Comparison of ENCODE assay signal across 17 cellular contexts in the genomic region with DNA sequence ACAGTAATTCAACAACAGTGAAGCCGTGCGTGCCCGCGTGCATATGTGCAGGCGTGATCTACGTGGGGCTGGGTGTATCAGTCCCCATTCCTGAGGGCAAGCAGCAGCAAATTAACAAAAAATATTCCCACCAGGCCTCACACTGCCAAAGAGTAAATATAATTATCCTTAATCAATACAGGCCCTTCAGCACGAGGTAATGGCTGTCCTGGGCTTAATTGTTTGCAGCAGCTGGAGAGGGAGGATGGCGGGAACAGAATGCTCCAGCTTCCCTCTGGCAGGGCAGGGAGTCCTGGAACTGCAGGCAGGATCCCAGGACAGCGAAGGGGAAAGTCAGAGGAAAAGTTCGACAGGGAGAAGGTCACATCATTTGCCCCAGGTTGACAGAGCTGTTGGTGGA.
DNase-seq lines count a peak whose midpoint lies in the region; ATAC-seq and TF ChIP-seq lines count a peak whose summit lies in the region.
"Had no signal": no experiment of that assay in that cellular context is flagged by ENCODE, and none has a peak within 500 bp of the region (broad histone marks: within the 10 kb centered on the region; RNA-seq: fewer than 3 reads in every experiment).

No MANE protein-coding gene starts in this region.

- peak overlapping the region; percentile 56 to 57 for H3K27ac ChIP-seq in right atrium auricular region
- H3K27ac ChIP-seq: SJCRH30 had no signal

- no peaks in the 10 kb centered on the region for H3K36me3 ChIP-seq in right atrium auricular region
- H3K36me3 ChIP-seq: MG63, SJCRH30 had no signal

- no peak for TF ChIP-seq CTCF in right atrium auricular region (IDR thresholded peaks at IDR 0.05)

- no peaks in the 10 kb centered on the region for H3K9me3 ChIP-seq in right atrium auricular region
- H3K9me3 ChIP-seq: MG63, SJCRH30 had no signal

- peaks cover 0 to 48% of the 10 kb centered on the region in 2 donors for H3K4me1 ChIP-seq in right atrium auricular region

- H3K27me3 ChIP-seq in right atrium auricular region = no peaks in the 10 kb centered on the region
- H3K27me3 ChIP-seq: MG63, SJCRH30 had no signal

- no peak for ATAC-seq in HG02852 (IDR thresholded peaks at IDR 0.05; ENCODE audit: unreplicated experiment)

- DNase-seq in NCI-H82 (lab: John Stamatoyannopoulos, UW) (peak; percentile 11), NCI-H82 treated with DMSO at 0.1 percent for 48 hours (lab: John Stamatoyannopoulos, UW; ENCODE audit: unreplicated experiment) (no peak), NCI-H1092 treated with DMSO at 0.1 percent for 48 hours (lab: John Stamatoyannopoulos, UW) (peak; percentile 71), NCI-H69 (lab: John Stamatoyannopoulos, UW) (peak; percentile 22), right atrium auricular region (ENCODE audit: low spot score) (no peak), NCI-H524 treated with DMSO at 0.1 percent for 48 hours (lab: John Stamatoyannopoulos, UW) (no peak)
- DNase-seq in stimulated activated naive CD4-positive, alpha-beta T cell treated with Interleukin-2 at 50 U/mL for 16 hours (lab: John Stamatoyannopoulos, UW) = no peak
- DNase-seq: C1 segment of cervical spinal cord; EL; IMR-90; Karpas-422; MG63; NCI-H446 treated with DMSO at 0.1 percent for 48 hours; NK-92 treated with Interleukin-12 subunit alpha and Interleukin-12 subunit beta, amount 100 ng/mL, for 24 hours; SJCRH30; T-helper 9 cell had no signal

- no peak overlapping the region for H3K4me3 ChIP-seq in right atrium auricular region
- H3K4me3 ChIP-seq: MG63, SJCRH30 had no signal

Comparison
In these comparisons a context has a peak if more than half of its experiments do, and no peak if none do; other contexts are left out.
1. DNase-seq: peak in NCI-H82 (single experiment), NCI-H1092 treated with DMSO at 0.1 percent for 48 hours (single experiment) and NCI-H69 (single experiment); none in NCI-H82 treated with DMSO at 0.1 percent for 48 hours (single experiment), right atrium auricular region (single experiment), stimulated activated naive CD4-positive, alpha-beta T cell treated with Interleukin-2 at 50 U/mL for 16 hours (single experiment) and NCI-H524 treated with DMSO at 0.1 percent for 48 hours (single experiment).